ENCODE assay signal across 13 cellular contexts in genomic region chr9:70587143-70587710, GRCh38.
DNase-seq lines count a peak whose midpoint lies in the region; ATAC-seq and TF ChIP-seq lines count a peak whose summit lies in the region.
"Had no signal": no experiment of that assay in that cellular context is flagged by ENCODE, and none has a peak within 500 bp of the region (broad histone marks: within the 10 kb centered on the region; RNA-seq: fewer than 3 reads in every experiment).

No MANE protein-coding gene starts in this region.

- peak in 3 of 4 donors; percentile 37 to 77 (median 52) for TF ChIP-seq EP300 in sigmoid colon (IDR thresholded peaks at IDR 0.05)

- H3K9me3 ChIP-seq in left ventricle myocardium inferior (replicated peaks) (no peaks in the 10 kb centered on the region), sigmoid colon (no peaks in the 10 kb centered on the region)
- H3K9me3 ChIP-seq: ovary had no signal

- H3K36me3 ChIP-seq in left ventricle myocardium inferior (no peaks in the 10 kb centered on the region), sigmoid colon (no peaks in the 10 kb centered on the region)
- H3K36me3 ChIP-seq: ovary had no signal

- ATAC-seq in GM18502 (IDR thresholded peaks at IDR 0.05; ENCODE audit: poor library complexity, unreplicated experiment) (no peak), HG03039 (IDR thresholded peaks at IDR 0.05; ENCODE audit: unreplicated experiment) (no peak)
- ATAC-seq: stimulated activated memory B cell treated with anti-CD40 and anti-IgM and Interleukin-4, amounts not matched to agents 10 μg/mL and 1 μg/mL and 100 μg/mL, for 72 hours had no signal

- TF ChIP-seq CTCF in astrocyte of the spinal cord (IDR thresholded peaks at IDR 0.05; ENCODE audit: low read depth, low read length), result no peak
- no peak for TF ChIP-seq CTCF in left ventricle myocardium inferior (IDR thresholded peaks at IDR 0.05; ENCODE audit: borderline replicate concordance)
- TF ChIP-seq CTCF in sigmoid colon (IDR thresholded peaks at IDR 0.05), result no peak

- TF ChIP-seq POLR2A in sigmoid colon (IDR thresholded peaks at IDR 0.05), result no peak

- intact Hi-C loops in left ventricle myocardium inferior (cut with micrococcal nuclease), result no loop called here
- intact Hi-C loops in sigmoid colon (cut with DNase I), result no loop called here

- DNase-seq in EL (peak; percentile 64), astrocyte of the spinal cord (ENCODE audit: low read depth, low spot score) (peak; percentile 88), left ventricle myocardium inferior (no peak), sigmoid colon (peak; percentile 77), SHP77 treated with DMSO at 0.1 percent for 48 hours (lab: John Stamatoyannopoulos, UW) (no peak), NCI-H82 treated with DMSO at 0.1 percent for 48 hours (lab: John Stamatoyannopoulos, UW; ENCODE audit: unreplicated experiment) (no peak)
- DNase-seq: activated CD4-positive, CD25-positive, alpha-beta regulatory T cell; NK-92 treated with Interleukin-12 subunit alpha and Interleukin-12 subunit beta, amount 100 ng/mL, for 24 hours had no signal

- in situ Hi-C loops in astrocyte of the spinal cord (cut with HindIII; ENCODE audit: low sequenced_read_pairs), result no loop called here

- H3K27me3 ChIP-seq in left ventricle myocardium inferior (ENCODE audit: low read depth) (no peaks in the 10 kb centered on the region), sigmoid colon (no peaks in the 10 kb centered on the region)
- H3K27me3 ChIP-seq: ovary had no signal

- H3K27ac ChIP-seq in left ventricle myocardium inferior (replicated peaks) (peak overlapping the region; percentile 88), sigmoid colon (peak overlapping the region; percentile 84 to 95 (median 88))
- H3K27ac ChIP-seq: KMS-11, ovary had no signal

- H3K4me1 ChIP-seq in left ventricle myocardium inferior, result peaks cover 63% of the 10 kb centered on the region
- H3K4me1 ChIP-seq in sigmoid colon, result peaks cover 0 to 65% (median 53%) of the 10 kb centered on the region in 4 donors

- H3K4me3 ChIP-seq in astrocyte of the spinal cord (ENCODE audit: low read depth, low read length), result no peak overlapping the region
- peak overlapping the region; percentile 8 for H3K4me3 ChIP-seq in left ventricle myocardium inferior
- no peak overlapping the region for H3K4me3 ChIP-seq in sigmoid colon
- H3K4me3 ChIP-seq: ovary had no signal

- WGBS in sigmoid colon, 2 donors, result 70 to 74% methylated on average over 3 of the region's 3 CpGs

Comparison
In these comparisons a context has a peak if more than half of its experiments do, and no peak if none do; other contexts are left out.
1. DNase-seq: peak in EL (single experiment), astrocyte of the spinal cord (single experiment) and sigmoid colon (single experiment); none in left ventricle myocardium inferior (single experiment), SHP77 treated with DMSO at 0.1 percent for 48 hours (single experiment) and NCI-H82 treated with DMSO at 0.1 percent for 48 hours (single experiment).